Comparison of ENCODE assay signal across 15 cellular contexts in the genomic region with DNA sequence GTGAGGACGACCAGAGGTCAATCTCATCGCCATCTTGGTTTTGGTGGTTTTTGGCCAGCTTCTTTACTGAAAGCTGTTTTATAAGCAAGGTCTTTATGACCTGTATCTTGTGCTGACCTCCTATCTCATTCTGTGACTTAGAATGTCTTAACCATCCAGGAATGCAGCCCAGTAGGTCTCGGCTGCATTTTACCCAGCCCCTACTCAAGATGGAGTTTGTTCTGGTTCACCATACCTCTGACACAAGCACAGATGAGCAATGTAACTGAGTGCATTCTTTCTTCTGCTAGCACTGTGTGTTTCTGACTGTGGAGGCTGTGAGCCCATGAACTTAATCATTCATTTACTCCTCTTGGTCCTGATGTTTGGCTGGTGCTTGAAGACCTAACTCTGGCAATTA.
"Had no signal": no experiment of that assay in that cellular context is flagged by ENCODE, and none has a peak within 500 bp of the region (broad histone marks: within the 10 kb centered on the region; RNA-seq: fewer than 3 reads in every experiment).

No MANE protein-coding gene starts in this region.

- H3K4me1 ChIP-seq: foreskin keratinocyte, neural progenitor cell, pancreas, upper lobe of left lung, uterus had no signal

- H3K4me3 ChIP-seq: mucosa of descending colon, neural progenitor cell, pancreas, upper lobe of left lung, uterus had no signal

- DNase-seq: erythroblast; foreskin keratinocyte; mammary epithelial cell; mucosa of descending colon; nucleus accumbens; pancreas; right cardiac atrium; stimulated activated CD4-positive, alpha-beta T cell treated with anti-CD3 and anti-CD28 coated beads, Interleukin-2, amount 100 ng/mL, for 24 hours; stimulated activated CD4-positive, alpha-beta T cell treated with anti-CD3 and anti-CD28 coated beads, Interleukin-4, amount 100 ng/mL, for 4 hours; stimulated activated naive CD4-positive, alpha-beta T cell; upper lobe of left lung; uterus had no signal

- H3K27ac ChIP-seq: foreskin keratinocyte, neural progenitor cell, pancreas, upper lobe of left lung, uterus had no signal

- H3K36me3 ChIP-seq: neural progenitor cell, pancreas, upper lobe of left lung, uterus had no signal

- H3K9ac ChIP-seq: neural progenitor cell had no signal

- H3K27me3 ChIP-seq: foreskin keratinocyte, neural progenitor cell, pancreas, upper lobe of left lung, uterus had no signal

- H3K4me2 ChIP-seq: neural progenitor cell had no signal

- H3K9me3 ChIP-seq: mucosa of descending colon, pancreas, upper lobe of left lung, uterus had no signal

- FAIRE-seq: endothelial cell of umbilical vein, islet of Langerhans, pancreas had no signal
